Comparison of ENCODE assay signal across 9 cellular contexts in genomic region chr3:56988874-56989433, GRCh38.
DNase-seq lines count a peak whose midpoint lies in the region; ATAC-seq and TF ChIP-seq lines count a peak whose summit lies in the region.
"Had no signal": no experiment of that assay in that cellular context is flagged by ENCODE, and none has a peak within 500 bp of the region (broad histone marks: within the 10 kb centered on the region; RNA-seq: fewer than 3 reads in every experiment).

No MANE protein-coding gene starts in this region.

- H3K36me3 ChIP-seq in MM.1S (replicated peaks; ENCODE audit: insufficient read depth, low read length) (no peaks in the 10 kb centered on the region), ovary (no peaks in the 10 kb centered on the region), transverse colon (no peaks in the 10 kb centered on the region)

- H3K4me3 ChIP-seq in MM.1S (ENCODE audit: low read length) (no peak overlapping the region), ovary (no peak overlapping the region), transverse colon (no peak overlapping the region)

- no peak for TF ChIP-seq POLR2A in ovary (IDR thresholded peaks at IDR 0.05)
- TF ChIP-seq POLR2A in transverse colon (IDR thresholded peaks at IDR 0.05): no peak

- H3K27ac ChIP-seq in MM.1S (ENCODE audit: low read length): no peak overlapping the region
- peak overlapping the region; percentile 46 to 50 for H3K27ac ChIP-seq in ovary
- H3K27ac ChIP-seq in transverse colon: peak overlapping the region in 3 of 4 donors; percentile 27 to 59 (median 51)
- H3K27ac ChIP-seq: epithelial cell of prostate had no signal

- peak; percentile 79 for DNase-seq in ELF-1 (ENCODE audit: low read depth, low spot score)
- peak; percentile 55 for DNase-seq in MM.1S
- peak; percentile 82 for DNase-seq in SK-MEL-5 (ENCODE audit: low read depth, low spot score)
- DNase-seq in activated gamma-delta T cell treated with anti-CD3 and anti-CD28 coated beads, Interleukin-2, amount 50 U/mL, for 16 hours (ENCODE audit: low read depth): peak; percentile 68
- peak; percentile 57 for DNase-seq in germinal center (ENCODE audit: low spot score)
- DNase-seq in ovary: peak; percentile 84 to 94 (median 87)
- DNase-seq in transverse colon: peak; percentile 85

- no peaks in the 10 kb centered on the region for H3K27me3 ChIP-seq in MM.1S (replicated peaks; ENCODE audit: insufficient read depth, low read length)
- H3K27me3 ChIP-seq in ovary: no peaks in the 10 kb centered on the region
- H3K27me3 ChIP-seq in transverse colon: no peaks in the 10 kb centered on the region

- no peaks in the 10 kb centered on the region for H3F3A ChIP-seq in MM.1S (ENCODE audit: insufficient read depth, low read length)

- H3K4me1 ChIP-seq in MM.1S (ENCODE audit: low read length) (no peaks in the 10 kb centered on the region), ovary (ENCODE audit: insufficient read depth) (peaks cover 15% of the 10 kb centered on the region), transverse colon (peaks cover 0 to 36% (median 24%) of the 10 kb centered on the region in 4 donors)

- intact Hi-C loops in ovary (cut with DNase I) (loop anchor here (2.0 to 10.0 kb wide), 6 partner anchors 64 to 286 kb away; partner anchors contain the start of gene ARHGEF3 (in 2 of the 4)), transverse colon (cut with DNase I; ENCODE audit: low total_unique reads) (loop anchor here (2.0 to 10.0 kb wide), 2 partner anchors 194 to 286 kb away; no protein-coding TSS in a partner anchor)

- no peak for ATAC-seq in HG02571 (IDR thresholded peaks at IDR 0.05; ENCODE audit: unreplicated experiment)

- 7 to 8% (median 8%) methylated on average over 11 of the region's 11 CpGs for WGBS in ovary, 3 donors
- WGBS in transverse colon (ENCODE audit: low coverage in 1 of 2), 2 donors: 0 to 15% methylated on average over 7 to 11 of the region's 11 CpGs

- 0 out of 2 replicates have a peak overlapping the region, but pooled peaks have one; percentile 6 for H2AFZ ChIP-seq in MM.1S (ENCODE audit: low read length)

- H3K9me2 ChIP-seq in MM.1S (replicated peaks; ENCODE audit: insufficient read depth, low read length): no peaks in the 10 kb centered on the region

- no peaks in the 10 kb centered on the region for H3K79me2 ChIP-seq in MM.1S (ENCODE audit: low read length)

- no peaks in the 10 kb centered on the region for H3K9me3 ChIP-seq in MM.1S (replicated peaks; ENCODE audit: insufficient read depth, low read length)
- H3K9me3 ChIP-seq in ovary: no peaks in the 10 kb centered on the region
- no peaks in the 10 kb centered on the region for H3K9me3 ChIP-seq in transverse colon

- no peak overlapping the region for H3K4me2 ChIP-seq in MM.1S (ENCODE audit: low read depth, low read length)

- no peak overlapping the region for H3K9ac ChIP-seq in MM.1S (ENCODE audit: low read length)

- TF ChIP-seq CTCF in MM.1S (IDR thresholded peaks at IDR 0.05; ENCODE audit: low read length) (peak; percentile 82), ovary (IDR thresholded peaks at IDR 0.05) (peak; percentile 78 to 92 (median 91)), transverse colon (IDR thresholded peaks at IDR 0.05) (peak; percentile 83 to 90 (median 86))

- TF ChIP-seq EP300 in ovary (IDR thresholded peaks at IDR 0.05) (no peak), transverse colon (IDR thresholded peaks at IDR 0.05; ENCODE audit: low read depth) (no peak)

- in situ Hi-C loops in SK-MEL-5 (cut with HindIII; ENCODE audit: low pct_unique_long_range_greater_than_20kb, low sequenced_read_pairs): loop anchor here (25.0 kb wide), 1 partner anchor 98 kb away; no protein-coding TSS in a partner anchor
- in situ Hi-C loops in transverse colon (cut with MboI; ENCODE audit: low pct_ligation_motif_present in 1 of 4, low pct_unique_long_range_greater_than_20kb in 1 of 4, low sequenced_read_pairs in 3 of 4): loop anchor here (5.0 to 25.0 kb wide), 4 partner anchors 127 to 287 kb away; partner anchors contain the start of gene ARHGEF3 (in 2 of the 4)

- no peaks in the 10 kb centered on the region for H4K20me1 ChIP-seq in MM.1S (ENCODE audit: insufficient read depth, low read length)
